In genomic region chr16:643050-643368, GRCh38 we compare ENCODE assay signal across 1 cellular context.
TF ChIP-seq lines count a peak whose summit lies in the region.

No MANE protein-coding gene starts in this region.

TF ChIP-seq in K562, 482 proteins besides CTCF, POLR2A, EP300 and RAD21:
- TF ChIP-seq HEY1 (CRISPR knock-in tag; IDR thresholded peaks at IDR 0.05; ENCODE audit: borderline replicate concordance) (no peak), XRCC3 (IDR thresholded peaks at IDR 0.05) (no peak), GABPA (tag; conservative IDR thresholded peaks at IDR 0.05; ENCODE audit: low read depth) (no peak), ZNF561 (CRISPR knock-in tag; conservative IDR thresholded peaks at IDR 0.05) (no peak), KLF10 (CRISPR knock-in tag; IDR thresholded peaks at IDR 0.05) (no peak), MBD1 (CRISPR knock-in tag; IDR thresholded peaks at IDR 0.05) (no peak), ZNF584 (CRISPR knock-in tag; IDR thresholded peaks at IDR 0.05; ENCODE audit: low read depth) (no peak), BCOR (IDR thresholded peaks at IDR 0.05) (no peak), FOXA1 (IDR thresholded peaks at IDR 0.05; ENCODE audit: borderline replicate concordance) (no peak)
- TF ChIP-seq, protein P1, sequence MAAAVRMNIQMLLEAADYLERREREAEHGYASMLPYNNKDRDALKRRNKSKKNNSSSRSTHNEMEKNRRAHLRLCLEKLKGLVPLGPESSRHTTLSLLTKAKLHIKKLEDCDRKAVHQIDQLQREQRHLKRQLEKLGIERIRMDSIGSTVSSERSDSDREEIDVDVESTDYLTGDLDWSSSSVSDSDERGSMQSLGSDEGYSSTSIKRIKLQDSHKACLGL (CRISPR knock-in tag; IDR thresholded peaks at IDR 0.05; ENCODE audit: borderline replicate concordance, poor library complexity, severe bottlenecking) = no peak
- TF ChIP-seq, protein P2, sequence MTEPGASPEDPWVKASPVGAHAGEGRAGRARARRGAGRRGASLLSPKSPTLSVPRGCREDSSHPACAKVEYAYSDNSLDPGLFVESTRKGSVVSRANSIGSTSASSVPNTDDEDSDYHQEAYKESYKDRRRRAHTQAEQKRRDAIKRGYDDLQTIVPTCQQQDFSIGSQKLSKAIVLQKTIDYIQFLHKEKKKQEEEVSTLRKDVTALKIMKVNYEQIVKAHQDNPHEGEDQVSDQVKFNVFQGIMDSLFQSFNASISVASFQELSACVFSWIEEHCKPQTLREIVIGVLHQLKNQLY (CRISPR knock-in tag; conservative IDR thresholded peaks at IDR 0.05) = no peak
- TF ChIP-seq, protein P3, sequence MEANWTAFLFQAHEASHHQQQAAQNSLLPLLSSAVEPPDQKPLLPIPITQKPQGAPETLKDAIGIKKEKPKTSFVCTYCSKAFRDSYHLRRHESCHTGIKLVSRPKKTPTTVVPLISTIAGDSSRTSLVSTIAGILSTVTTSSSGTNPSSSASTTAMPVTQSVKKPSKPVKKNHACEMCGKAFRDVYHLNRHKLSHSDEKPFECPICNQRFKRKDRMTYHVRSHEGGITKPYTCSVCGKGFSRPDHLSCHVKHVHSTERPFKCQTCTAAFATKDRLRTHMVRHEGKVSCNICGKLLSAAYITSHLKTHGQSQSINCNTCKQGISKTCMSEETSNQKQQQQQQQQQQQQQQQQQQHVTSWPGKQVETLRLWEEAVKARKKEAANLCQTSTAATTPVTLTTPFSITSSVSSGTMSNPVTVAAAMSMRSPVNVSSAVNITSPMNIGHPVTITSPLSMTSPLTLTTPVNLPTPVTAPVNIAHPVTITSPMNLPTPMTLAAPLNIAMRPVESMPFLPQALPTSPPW (CRISPR knock-in tag; IDR thresholded peaks at IDR 0.05) = no peak
- TF ChIP-seq, protein P4, sequence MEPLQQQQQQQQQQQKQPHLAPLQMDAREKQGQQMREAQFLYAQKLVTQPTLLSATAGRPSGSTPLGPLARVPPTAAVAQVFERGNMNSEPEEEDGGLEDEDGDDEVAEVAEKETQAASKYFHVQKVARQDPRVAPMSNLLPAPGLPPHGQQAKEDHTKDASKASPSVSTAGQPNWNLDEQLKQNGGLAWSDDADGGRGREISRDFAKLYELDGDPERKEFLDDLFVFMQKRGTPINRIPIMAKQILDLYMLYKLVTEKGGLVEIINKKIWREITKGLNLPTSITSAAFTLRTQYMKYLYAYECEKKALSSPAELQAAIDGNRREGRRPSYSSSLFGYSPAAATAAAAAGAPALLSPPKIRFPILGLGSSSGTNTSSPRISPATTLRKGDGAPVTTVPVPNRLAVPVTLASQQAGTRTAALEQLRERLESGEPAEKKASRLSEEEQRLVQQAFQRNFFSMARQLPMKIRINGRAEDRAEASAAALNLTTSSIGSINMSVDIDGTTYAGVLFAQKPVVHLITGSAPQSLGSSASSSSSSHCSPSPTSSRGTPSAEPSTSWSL (CRISPR knock-in tag; IDR thresholded peaks at IDR 0.05; ENCODE audit: borderline replicate concordance) = no peak
